ENCODE assay signal across 1 cellular context in genomic region chr21:41768371-41769042, GRCh38.
TF ChIP-seq lines count a peak whose summit lies in the region.

No MANE protein-coding gene starts in this region.

TF ChIP-seq in HEK293, 187 proteins besides CTCF, POLR2A, EP300 and RAD21 (continued from another document):
- TF ChIP-seq PRDM2 (tag by site-specific recombination; IDR thresholded peaks at IDR 0.05; ENCODE audit: borderline replicate concordance) (no peak), ZNF274 (IDR thresholded peaks at IDR 0.05; ENCODE audit: low read length) (no peak), ZNF274 (tag by site-specific recombination; IDR thresholded peaks at IDR 0.05; ENCODE audit: borderline replicate concordance) (no peak), ZNF76 (tag by site-specific recombination; IDR thresholded peaks at IDR 0.05; ENCODE audit: borderline replicate concordance, low read depth) (0 out of 2 replicates have a peak, but pooled peaks have one; percentile 16), ZNF211 (tag by site-specific recombination; IDR thresholded peaks at IDR 0.05; ENCODE audit: low read depth) (no peak), GLI4 (tag by site-specific recombination; IDR thresholded peaks at IDR 0.05) (no peak), SP3 (tag by site-specific recombination; IDR thresholded peaks at IDR 0.05) (peak; percentile 7; the same call in 1 of the 2 replicates), FEZF1 (tag by site-specific recombination; IDR thresholded peaks at IDR 0.05) (peak; percentile 15; the same call in 1 of the 2 replicates), SCRT1 (tag by site-specific recombination; IDR thresholded peaks at IDR 0.05; ENCODE audit: borderline replicate concordance) (no peak), HOXC10 (CRISPR knock-in tag; IDR thresholded peaks at IDR 0.05) (no peak), ZNF26 (tag by site-specific recombination; IDR thresholded peaks at IDR 0.05) (no peak), ZNF776 (tag by site-specific recombination; IDR thresholded peaks at IDR 0.05; ENCODE audit: borderline replicate concordance) (no peak), ZNF175 (tag by site-specific recombination; IDR thresholded peaks at IDR 0.05) (no peak), OSR2 (tag by site-specific recombination; IDR thresholded peaks at IDR 0.05) (peak; percentile 43; the same call in 1 of the 2 replicates), ZNF19 (tag by site-specific recombination; IDR thresholded peaks at IDR 0.05; ENCODE audit: low read depth) (no peak), ZNF221 (tag by site-specific recombination; IDR thresholded peaks at IDR 0.05; ENCODE audit: borderline replicate concordance) (no peak), ZIC2 (tag by site-specific recombination; IDR thresholded peaks at IDR 0.05) (peak; percentile 83), YY2 (tag by site-specific recombination; IDR thresholded peaks at IDR 0.05) (no peak), PBX3 (CRISPR knock-in tag; IDR thresholded peaks at IDR 0.05) (no peak), ZBTB49 (tag by site-specific recombination; IDR thresholded peaks at IDR 0.05; ENCODE audit: low read depth) (no peak), MYNN (tag by site-specific recombination; IDR thresholded peaks at IDR 0.05; ENCODE audit: borderline replicate concordance) (no peak), MEIS1 (CRISPR knock-in tag; IDR thresholded peaks at IDR 0.05; ENCODE audit: borderline replicate concordance) (no peak), ZNF140 (tag by site-specific recombination; IDR thresholded peaks at IDR 0.05) (no peak), ZNF600 (tag by site-specific recombination; IDR thresholded peaks at IDR 0.05) (peak; percentile 59; the same call in 1 of the 2 replicates), TRIM28 (IDR thresholded peaks at IDR 0.05; ENCODE audit: borderline replicate concordance, low read length) (peak; percentile 88), ZNF558 (tag by site-specific recombination; IDR thresholded peaks at IDR 0.05) (no peak), ZNF37A (tag by site-specific recombination; IDR thresholded peaks at IDR 0.05) (no peak), RBAK (tag by site-specific recombination; IDR thresholded peaks at IDR 0.05) (no peak), ZNF514 (tag by site-specific recombination; IDR thresholded peaks at IDR 0.05) (no peak)
